In genomic region chr11:37322333-37323194, GRCh38 we compare ENCODE assay signal across 2 cellular contexts.
TF ChIP-seq lines count a peak whose summit lies in the region.

No MANE protein-coding gene starts in this region.

TF ChIP-seq in liver, 16 proteins besides CTCF, POLR2A, EP300 and RAD21 (continued from another document):
- peak; percentile 34 to 56 for TF ChIP-seq HNF4A (conservative IDR thresholded peaks at IDR 0.05)

TF ChIP-seq in GM12878, 131 proteins besides CTCF, POLR2A, EP300 and RAD21 (continued from another document):
- no peak for TF ChIP-seq SMAD1 (IDR thresholded peaks at IDR 0.05; ENCODE audit: low read depth, partially characterized antibody)
- no peak for TF ChIP-seq RFX5 (IDR thresholded peaks at IDR 0.05; ENCODE audit: low read depth, low read length)
- TF ChIP-seq IRF4 (IDR thresholded peaks at IDR 0.05; ENCODE audit: low read depth, low read length), result no peak
- no peak for TF ChIP-seq YBX1 (IDR thresholded peaks at IDR 0.05)
- TF ChIP-seq RELA (IDR thresholded peaks at IDR 0.05; ENCODE audit: borderline replicate concordance, partially characterized antibody), result no peak
- TF ChIP-seq EED (IDR thresholded peaks at IDR 0.05; ENCODE audit: low read depth), result no peak
- no peak for TF ChIP-seq NBN (IDR thresholded peaks at IDR 0.05)
- TF ChIP-seq CBFB (IDR thresholded peaks at IDR 0.05; ENCODE audit: low read depth), result no peak
- no peak for TF ChIP-seq SKIL (IDR thresholded peaks at IDR 0.05; ENCODE audit: low read depth, poor library complexity, severe bottlenecking)
- no peak for TF ChIP-seq SREBF2 (IDR thresholded peaks at IDR 0.05; ENCODE audit: low read length)
- TF ChIP-seq PAX8 (IDR thresholded peaks at IDR 0.05), result no peak
- no peak for TF ChIP-seq FOXK2 (IDR thresholded peaks at IDR 0.05)
- TF ChIP-seq RCOR1 (conservative IDR thresholded peaks at IDR 0.05; ENCODE audit: low read depth, low read length), result no peak
- TF ChIP-seq CHD2 (IDR thresholded peaks at IDR 0.05; ENCODE audit: borderline replicate concordance, low read depth, low read length), result no peak
- no peak for TF ChIP-seq JUNB (IDR thresholded peaks at IDR 0.05)
